Comparison of ENCODE assay signal across 8 cellular contexts in the genomic region with DNA sequence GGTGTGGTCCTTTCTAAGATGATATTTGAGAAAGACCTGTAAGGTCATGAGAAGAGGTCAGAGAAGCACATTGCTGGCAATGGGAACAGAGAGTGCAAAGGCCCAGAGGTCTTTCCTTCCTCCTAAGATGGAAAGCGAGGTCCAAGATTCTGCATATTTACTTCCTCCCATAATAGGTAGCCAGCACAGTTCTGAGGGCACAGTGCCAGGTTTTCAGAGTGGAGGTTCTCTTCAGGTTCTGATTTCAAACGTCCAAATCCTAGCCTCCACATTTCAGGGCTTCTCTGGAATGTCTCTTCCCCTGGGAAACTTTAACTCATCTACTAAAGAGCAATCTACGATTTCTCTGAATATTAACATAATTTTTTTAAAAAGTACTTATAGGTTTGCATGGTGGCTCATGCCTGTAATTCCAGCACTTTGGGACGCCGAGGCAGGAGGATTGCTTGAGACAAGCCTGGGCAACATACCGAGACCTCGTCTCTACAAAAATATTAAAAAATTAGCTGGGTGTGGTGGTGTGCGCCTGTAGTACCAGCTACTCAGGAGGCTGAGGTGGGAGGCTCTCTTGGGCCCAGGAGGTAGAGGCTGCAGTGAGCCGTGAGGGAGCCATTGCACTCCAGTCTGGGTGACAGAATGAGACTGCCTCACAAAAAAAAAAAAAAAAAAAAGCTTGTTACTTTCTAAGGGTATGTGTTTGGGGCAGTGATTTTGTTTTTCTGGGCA. TPM values are rescaled to one million over a fixed set of nuclear protein-coding genes. Genes with fewer than 3 reads are reported as not detected.
DNase-seq lines count a peak whose midpoint lies in the region; ATAC-seq, FAIRE-seq and TF ChIP-seq lines count a peak whose summit lies in the region.

No MANE protein-coding gene starts in this region.

- peak overlapping the region; percentile 98 for H3K27ac Mint-ChIP-seq in endothelial cell (ENCODE audit: unreplicated experiment)

- TF ChIP-seq CTCF in NB4 (IDR thresholded peaks at IDR 0.05; ENCODE audit: low read depth, low read length) (no peak), endothelial cell (IDR thresholded peaks at IDR 0.05; ENCODE audit: unreplicated experiment) (no peak), pancreas (IDR thresholded peaks at IDR 0.05) (no peak)

- intact Hi-C loops in pancreas (cut with DNase I): no loop called here

- no peaks in the 10 kb centered on the region for H3K9me3 Mint-ChIP-seq in endothelial cell (ENCODE audit: unreplicated experiment)

- H3K4me1 Mint-ChIP-seq in endothelial cell (ENCODE audit: unreplicated experiment): peaks cover 22% of the 10 kb centered on the region

- peaks cover 0 to 24% (median 17%) of the 10 kb centered on the region in 3 donors for H3K4me1 ChIP-seq in pancreas

- H3K4me3 ChIP-seq in NB4 (ENCODE audit: low read depth, low read length): peak overlapping the region; percentile 80
- peak overlapping the region in 3 of 4 donors; percentile 74 to 82 (median 80) for H3K4me3 ChIP-seq in pancreas

- H3K27ac ChIP-seq in pancreas: no peak overlapping the region

- no peaks in the 10 kb centered on the region for H3K36me3 ChIP-seq in pancreas

- no peak for FAIRE-seq in pancreas (lab: Jason Lieb, UNC)

- TF ChIP-seq POLR2A in NB4 (IDR thresholded peaks at IDR 0.05; ENCODE audit: extremely low read depth, insufficient read length): no peak

- H3K9me3 ChIP-seq in pancreas: no peaks in the 10 kb centered on the region

- peak; percentile 21 for ATAC-seq in GM18907 (IDR thresholded peaks at IDR 0.05; ENCODE audit: unreplicated experiment)
- ATAC-seq in pancreas: peak in 2 of 4 donors; percentile 30 to 46
- ATAC-seq in GM18502 (IDR thresholded peaks at IDR 0.05; ENCODE audit: poor library complexity, unreplicated experiment): no peak

- 84 to 92% methylated on average over 9 of the region's 9 CpGs for WGBS in pancreas, 2 donors

- H3K27me3 Mint-ChIP-seq in endothelial cell (ENCODE audit: unreplicated experiment): peaks cover 5% of the 10 kb centered on the region

- no peaks in the 10 kb centered on the region for H3K27me3 ChIP-seq in pancreas

- H3K36me3 Mint-ChIP-seq in endothelial cell (ENCODE audit: low read depth, unreplicated experiment): peaks cover 4% of the 10 kb centered on the region

- H3K4me3 Mint-ChIP-seq in endothelial cell (ENCODE audit: unreplicated experiment): peak overlapping the region; percentile 98

- DNase-seq in NB4 (ENCODE audit: low read depth): no peak
- no peak for DNase-seq in endothelial cell (ENCODE audit: low spot score)
- DNase-seq in pancreas: peak in 2 of 6 donors; percentile 24 to 46
- DNase-seq in ecto neural progenitor cell (ENCODE audit: low spot score): no peak
- no peak for DNase-seq in stimulated activated CD4-positive, alpha-beta T cell treated with anti-CD3 and anti-CD28 coated beads, Interleukin-4, amount 100 ng/mL, for 1 hour
- no peak for DNase-seq in activated effector memory CD4-positive, alpha-beta T cell treated with Interleukin-2 at 50 U/mL for 16 hours

RNA-seq across cellular contexts. Expression of a gene that starts 0.5 kb away (rescaled TPM):
- 34.6 TPM for total RNA-seq in endothelial cell (ENCODE audit: unreplicated experiment)
- 10 to 100 TPM; 12.1 to 28.6 (median 22.8) TPM for total RNA-seq in pancreas
- polyA plus RNA-seq in pancreas: 10 to 100 TPM; 11.8 to 23.8 TPM

RNA-seq across cellular contexts. Expression of a gene that starts 25.0 kb away (rescaled TPM):
- 150 TPM for total RNA-seq in endothelial cell (ENCODE audit: unreplicated experiment)
- 10 to 100 TPM; 14.7 to 33.2 (median 21.5) TPM for total RNA-seq in pancreas
- 10 to 100 TPM; 18.3 to 32.7 TPM for polyA plus RNA-seq in pancreas
